ENCODE assay signal across 18 cellular contexts in genomic region chr18:48887905-48888531, GRCh38.
DNase-seq lines count a peak whose midpoint lies in the region; ATAC-seq and TF ChIP-seq lines count a peak whose summit lies in the region.
"Had no signal": no experiment of that assay in that cellular context is flagged by ENCODE, and none has a peak within 500 bp of the region (broad histone marks: within the 10 kb centered on the region; RNA-seq: fewer than 3 reads in every experiment).

No MANE protein-coding gene starts in this region.

- no peak overlapping the region for H3K4me3 Mint-ChIP-seq in activated B cell treated with CpG ODN at 0.5 μM for 24 hours
- H3K4me3 Mint-ChIP-seq in progenitor cell of endocrine pancreas (ENCODE audit: low read depth) = no peak overlapping the region
- H3K4me3 Mint-ChIP-seq in natural killer cell = no peak overlapping the region
- H3K4me3 Mint-ChIP-seq: activated CD4-positive, alpha-beta T cell treated with anti-CD3 and anti-CD28 coated beads, Interleukin-2, amount 10 ng/mL, durations not matched to agents 7 days and 5 days; HFFc6 had no signal

- CTCF ChIA-PET in activated B cell treated with CpG ODN at 0.5 μM for 24 hours (lab: Charles Lee) = no interaction called here

- DNase-seq in activated CD4-positive, CD25-positive, alpha-beta regulatory T cell treated with anti-CD3 and anti-CD28 coated beads, Interleukin-2, amount 50 U/mL, for 72 hours = peak; percentile 21
- DNase-seq in activated B cell treated with CpG ODN at 0.5 μM for 24 hours (peak; percentile 10), heart right ventricle (peak in 1 of 2 donors; percentile 42), progenitor cell of endocrine pancreas (ENCODE audit: low spot score, unreplicated experiment) (no peak), hippocampal formation (lab: John Stamatoyannopoulos, UW) (no peak), natural killer cell (no peak), GM19240 (ENCODE audit: insufficient read length, low spot score) (no peak)
- DNase-seq: 8988T; activated CD4-positive, alpha-beta T cell treated with anti-CD3 and anti-CD28 coated beads, Interleukin-2, amount 10 ng/mL, durations not matched to agents 7 days and 5 days; AML-193; HFFc6; midbrain; NCI-H1092 treated with DMSO at 0.1 percent for 48 hours; NCI-H2029; NCI-H524; SW 1271 had no signal

- H3K4me1 Mint-ChIP-seq in activated B cell treated with CpG ODN at 0.5 μM for 24 hours (no peaks in the 10 kb centered on the region), progenitor cell of endocrine pancreas (ENCODE audit: low read depth) (peaks cover 20% of the 10 kb centered on the region), natural killer cell (peaks cover 0 to 34% of the 10 kb centered on the region in 2 donors)
- H3K4me1 Mint-ChIP-seq: activated CD4-positive, alpha-beta T cell treated with anti-CD3 and anti-CD28 coated beads, Interleukin-2, amount 10 ng/mL, durations not matched to agents 7 days and 5 days had no signal

- intact Hi-C loops in activated B cell treated with CpG ODN at 0.5 μM for 24 hours (cut with micrococcal nuclease) = no loop called here
- intact Hi-C loops in heart right ventricle (cut with DNase I) = loop anchor here in 1 of 10 donors (5.0 kb wide), 1 partner anchor 46 kb away; no protein-coding TSS in a partner anchor
- intact Hi-C loops in natural killer cell (cut with micrococcal nuclease) = no loop called here

- H3K4me3 ChIP-seq in heart right ventricle = no peak overlapping the region

- ATAC-seq in activated CD4-positive, CD25-positive, alpha-beta regulatory T cell treated with anti-CD3 and anti-CD28 coated beads, Interleukin-2, amount 50 U/mL, for 24 hours = no peak
- ATAC-seq in activated B cell treated with CpG ODN at 0.5 μM for 24 hours (ENCODE audit: low read depth) = no peak
- ATAC-seq in heart right ventricle = peak; percentile 38 to 80 (median 68)
- ATAC-seq in natural killer cell = no peak
- ATAC-seq: esophagus mucosa had no signal

- H3K27me3 Mint-ChIP-seq in activated B cell treated with CpG ODN at 0.5 μM for 24 hours (no peaks in the 10 kb centered on the region), progenitor cell of endocrine pancreas (peaks cover 5% of the 10 kb centered on the region), natural killer cell (ENCODE audit: low read depth in 2 of 2) (no peaks in the 10 kb centered on the region)
- H3K27me3 Mint-ChIP-seq: activated CD4-positive, alpha-beta T cell treated with anti-CD3 and anti-CD28 coated beads, Interleukin-2, amount 10 ng/mL, durations not matched to agents 7 days and 5 days had no signal

- no peaks in the 10 kb centered on the region for H3K27me3 ChIP-seq in heart right ventricle

- H3K4me1 ChIP-seq in heart right ventricle = peaks cover 10 to 38% (median 26%) of the 10 kb centered on the region in 9 donors

- H3K36me3 Mint-ChIP-seq in activated B cell treated with CpG ODN at 0.5 μM for 24 hours (ENCODE audit: low read depth) = no peaks in the 10 kb centered on the region
- H3K36me3 Mint-ChIP-seq in progenitor cell of endocrine pancreas (ENCODE audit: insufficient read depth) = no peaks in the 10 kb centered on the region
- H3K36me3 Mint-ChIP-seq in natural killer cell = no peaks in the 10 kb centered on the region

- no peaks in the 10 kb centered on the region for H3K9me3 ChIP-seq in heart right ventricle

- no peak for TF ChIP-seq CTCF in activated B cell treated with CpG ODN at 0.5 μM for 24 hours (IDR thresholded peaks at IDR 0.05)
- peak in 8 of 9 donors; percentile 11 to 60 (median 36) for TF ChIP-seq CTCF in heart right ventricle (IDR thresholded peaks at IDR 0.05)
- no peak for TF ChIP-seq CTCF in progenitor cell of endocrine pancreas (IDR thresholded peaks at IDR 0.05; ENCODE audit: unreplicated experiment)
- no peak for TF ChIP-seq CTCF in natural killer cell (IDR thresholded peaks at IDR 0.05)

- POLR2A ChIA-PET in activated B cell treated with CpG ODN at 0.5 μM for 24 hours (lab: Charles Lee) = no interaction called here

- WGBS in heart right ventricle, 2 donors = 74 to 83% methylated on average over 15 of the region's 15 CpGs

- H3K27ac Mint-ChIP-seq in activated B cell treated with CpG ODN at 0.5 μM for 24 hours (no peak overlapping the region), progenitor cell of endocrine pancreas (peak overlapping the region; percentile 45), natural killer cell (no peak overlapping the region)
- H3K27ac Mint-ChIP-seq: HFFc6 had no signal

- peak overlapping the region in 5 of 10 donors; percentile 6 to 61 (median 40) for H3K27ac ChIP-seq in heart right ventricle

- H3K36me3 ChIP-seq in heart right ventricle = no peaks in the 10 kb centered on the region

- no peaks in the 10 kb centered on the region for H3K9me3 Mint-ChIP-seq in activated B cell treated with CpG ODN at 0.5 μM for 24 hours
- H3K9me3 Mint-ChIP-seq in progenitor cell of endocrine pancreas (ENCODE audit: low read depth) = no peaks in the 10 kb centered on the region
- no peaks in the 10 kb centered on the region for H3K9me3 Mint-ChIP-seq in natural killer cell
- H3K9me3 Mint-ChIP-seq: activated CD4-positive, alpha-beta T cell treated with anti-CD3 and anti-CD28 coated beads, Interleukin-2, amount 10 ng/mL, durations not matched to agents 7 days and 5 days; HFFc6 had no signal

Comparison
In these comparisons a context has a peak if more than half of its experiments do, and no peak if none do; other contexts are left out.
1. DNase-seq: peak in activated CD4-positive, CD25-positive, alpha-beta regulatory T cell treated with anti-CD3 and anti-CD28 coated beads, Interleukin-2, amount 50 U/mL, for 72 hours (single experiment) and activated B cell treated with CpG ODN at 0.5 μM for 24 hours (single experiment); none in progenitor cell of endocrine pancreas (single experiment), hippocampal formation (0 of 2), natural killer cell (single experiment) and GM19240 (single experiment).
2. ATAC-seq: peak in heart right ventricle (8 of 8); none in activated CD4-positive, CD25-positive, alpha-beta regulatory T cell treated with anti-CD3 and anti-CD28 coated beads, Interleukin-2, amount 50 U/mL, for 24 hours (0 of 2), activated B cell treated with CpG ODN at 0.5 μM for 24 hours (single experiment) and natural killer cell (0 of 3).
3. CTCF ChIP-seq: peak in heart right ventricle (8 of 9); none in activated B cell treated with CpG ODN at 0.5 μM for 24 hours (single experiment), progenitor cell of endocrine pancreas (single experiment) and natural killer cell (single experiment).